Comparison of ENCODE assay signal across 1 cellular context in the genomic region with DNA sequence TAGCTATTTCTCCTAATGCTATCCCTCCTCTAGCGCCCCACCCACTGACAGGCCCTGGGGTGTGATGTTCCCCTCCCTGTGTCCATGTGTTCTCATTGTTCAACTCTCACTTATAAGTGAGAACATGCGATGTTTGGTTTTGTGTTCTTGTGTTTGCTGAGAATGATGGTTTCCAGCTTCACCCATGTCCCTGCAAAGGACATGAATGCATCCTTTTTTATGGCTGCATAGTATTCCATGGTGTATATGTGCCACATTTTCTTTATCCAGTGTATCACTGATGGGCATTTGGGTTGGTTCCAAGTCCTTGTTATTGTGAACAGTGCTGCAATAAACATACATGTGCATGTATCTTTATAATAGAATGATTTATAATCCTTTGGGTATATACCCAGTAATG.
A peak's percentile ranks its signal among the peaks of the same experiment; 100 is the strongest.
DNase-seq lines count a peak whose midpoint lies in the region; ATAC-seq, FAIRE-seq and TF ChIP-seq lines count a peak whose summit lies in the region.
"Not testable (repeated sequence)": the region's sequence is repeated elsewhere in the genome, so short reads cannot be mapped to it uniquely, and the experiment has no call there.

No MANE protein-coding gene starts in this region.

- not testable (repeated sequence) for H3K9me1 ChIP-seq in K562 (ENCODE audit: control insufficient read depth, insufficient read depth, low read length)

- H3K4me1 ChIP-seq in K562 (replicated peaks in 1 of 2; ENCODE audit: control insufficient read depth in 2 of 2, insufficient read depth in 2 of 2, low read length in 2 of 2): peaks cover 9 to 20% of the 10 kb centered on the region in 2 experiments; a peak in 4 of 5 replicates

- H4K20me1 ChIP-seq in K562 (replicated peaks; ENCODE audit: control insufficient read depth, insufficient read depth, low read length): not testable (repeated sequence)

- not testable (repeated sequence) for TF ChIP-seq POLR2A in K562 (conservative IDR thresholded peaks at IDR 0.05)

- H3K27me3 ChIP-seq in K562 (ENCODE audit: control insufficient read depth in 2 of 2, insufficient read depth in 2 of 2, low read length in 2 of 2): not testable (repeated sequence)

- H3K27ac ChIP-seq in K562 (ENCODE audit: extremely low read depth, low read depth, low read length): not testable (repeated sequence)

- not testable (repeated sequence) for H3K4me2 ChIP-seq in K562 (ENCODE audit: insufficient read depth, low read length)

- CTCF ChIA-PET in K562 (lab: Yijun Ruan, JAX; ENCODE audit: low intra/inter-chr PET ratio): not testable (repeated sequence)

- H2AFZ ChIP-seq in K562 (ENCODE audit: low read depth, low read length): not testable (repeated sequence)

- not testable (repeated sequence) for TF ChIP-seq CTCF in K562 (IDR thresholded peaks at IDR 0.05 in 2 of 3, conservative IDR thresholded peaks at IDR 0.05 in 1 of 3; ENCODE audit: insufficient read depth in 2 of 3, low read depth in 1 of 3, low read length in 3 of 3)

- H3K36me3 ChIP-seq in K562 (ENCODE audit: control insufficient read depth, insufficient read depth, low read length): not testable (repeated sequence)

- not testable (repeated sequence) for BruUV-seq in K562 (replicated peaks; lab: Mats Ljungman, UMichigan)

- not testable (repeated sequence) for DNase-seq in K562 (ENCODE audit: extremely low read depth in 1 of 4, low spot score in 3 of 4)

- not testable (repeated sequence) for TF ChIP-seq RAD21 in K562 (CRISPR knock-in tag; conservative IDR thresholded peaks at IDR 0.05 in 1 of 2, IDR thresholded peaks at IDR 0.05 in 1 of 2)

- ATAC-seq in K562: not testable (repeated sequence)

- in situ Hi-C loops in K562 (cut with MboI): not testable (repeated sequence)

- not testable (repeated sequence) for H3K9me3 ChIP-seq in K562 (replicated peaks; ENCODE audit: control insufficient read depth, insufficient read depth, low read depth, low read length)

- H3K9ac ChIP-seq in K562 (ENCODE audit: insufficient read depth in 1 of 2, low read depth in 2 of 2, low read length in 2 of 2): not testable (repeated sequence)

- TF ChIP-seq EP300 in K562 (IDR thresholded peaks at IDR 0.05; ENCODE audit: low read length): not testable (repeated sequence)

- FAIRE-seq in K562 (lab: Jason Lieb, UNC): not testable (repeated sequence)

- POLR2A ChIA-PET in K562 (lab: Yijun Ruan, JAX): not testable (repeated sequence)

- WGBS in K562 (ENCODE audit: insufficient coverage, low coverage, missing lambda C conversion rate): 58% methylated on average over 2 of the region's 2 CpGs

- H3K79me2 ChIP-seq in K562 (ENCODE audit: control insufficient read depth, insufficient read depth, low read length): not testable (repeated sequence)

- intact Hi-C loops in K562 (cut with micrococcal nuclease): not testable (repeated sequence)

- not testable (repeated sequence) for H3K4me3 ChIP-seq in K562

TF ChIP-seq in K562, 482 proteins besides CTCF, POLR2A, EP300 and RAD21:
- TF ChIP-seq ZNF146 (CRISPR knock-in tag; IDR thresholded peaks at IDR 0.05; ENCODE audit: unreplicated experiment): peak; percentile 91
